14 cellular contexts compared by ENCODE assay signal in the genomic region with DNA sequence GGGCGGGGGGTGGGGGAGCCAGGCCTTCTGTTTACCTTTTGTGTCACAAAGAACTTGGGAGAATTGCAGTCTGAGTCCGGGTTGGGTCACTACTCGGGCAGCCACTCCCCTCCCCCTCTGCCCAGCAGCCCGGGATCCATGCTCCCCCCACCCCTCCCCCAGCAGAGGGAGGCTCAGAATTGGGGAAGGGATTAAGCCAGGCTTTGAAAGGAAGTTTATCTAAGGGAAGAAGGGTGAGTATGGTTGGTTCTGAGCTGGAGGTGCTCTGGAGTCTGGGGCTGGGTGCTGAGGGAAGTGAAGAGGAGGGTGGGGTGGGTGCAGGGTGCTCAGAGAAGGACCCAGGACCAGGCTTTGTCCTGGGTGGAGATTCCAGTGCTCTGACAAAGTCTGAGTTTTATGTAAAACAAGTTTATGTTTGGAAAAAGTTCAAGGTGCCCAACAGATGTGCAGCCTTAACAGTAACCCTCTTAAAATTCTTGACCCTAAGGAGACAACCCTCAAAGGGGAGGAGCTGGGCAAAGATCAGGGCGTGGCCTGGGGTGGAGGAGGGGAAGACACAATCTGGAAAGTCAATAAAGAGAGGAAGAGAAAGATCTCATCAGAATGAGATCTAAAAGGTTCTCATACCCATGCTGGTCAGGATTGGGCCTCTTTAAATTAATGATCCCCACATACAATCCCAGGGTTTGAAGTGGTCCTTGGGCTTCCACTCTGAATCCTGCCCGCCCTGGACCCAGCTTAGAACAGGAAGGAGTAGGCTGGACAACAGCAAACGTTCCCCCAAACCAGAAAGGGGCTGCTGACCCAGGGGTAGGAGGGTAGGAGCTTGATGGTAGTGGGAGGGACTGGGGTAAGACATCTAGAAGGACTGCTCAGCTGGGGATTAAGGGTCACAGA. TPM values are rescaled to one million over a fixed set of nuclear protein-coding genes. Genes with fewer than 3 reads are reported as not detected.
DNase-seq lines count a peak whose midpoint lies in the region; ATAC-seq and TF ChIP-seq lines count a peak whose summit lies in the region.
"Had no signal": no experiment of that assay in that cellular context is flagged by ENCODE, and none has a peak within 500 bp of the region (broad histone marks: within the 10 kb centered on the region; RNA-seq: fewer than 3 reads in every experiment).

No MANE protein-coding gene starts in this region.

- peaks cover 52% of the 10 kb centered on the region for H3K36me3 Mint-ChIP-seq in nephron (ENCODE audit: low read depth)
- no peaks in the 10 kb centered on the region for H3K36me3 Mint-ChIP-seq in activated naive CD4-positive, alpha-beta T cell treated with anti-CD3 and anti-CD28 coated beads, Interleukin-2, amount 50 U/mL, for 72 hours

- peak overlapping the region; percentile 64 to 96 (median 93) for H3K27ac Mint-ChIP-seq in nephron
- no peak overlapping the region for H3K27ac Mint-ChIP-seq in activated naive CD4-positive, alpha-beta T cell treated with anti-CD3 and anti-CD28 coated beads, Interleukin-2, amount 50 U/mL, for 72 hours
- H3K27ac Mint-ChIP-seq: activated naive CD4-positive, alpha-beta T cell treated with anti-CD3 and anti-CD28 coated beads, Interleukin-2, amount 50 U/mL, for 24 hours had no signal

- intact Hi-C loops in gastrocnemius medialis (cut with DNase I; ENCODE audit: low total_unique reads): no loop called here

- in situ Hi-C loops in gastrocnemius medialis (cut with MboI; ENCODE audit: low sequenced_read_pairs in 4 of 4): no loop called here

- no peaks in the 10 kb centered on the region for H3K9me3 Mint-ChIP-seq in nephron
- no peaks in the 10 kb centered on the region for H3K9me3 Mint-ChIP-seq in activated naive CD4-positive, alpha-beta T cell treated with anti-CD3 and anti-CD28 coated beads, Interleukin-2, amount 50 U/mL, for 72 hours
- H3K9me3 Mint-ChIP-seq: activated naive CD4-positive, alpha-beta T cell treated with anti-CD3 and anti-CD28 coated beads, Interleukin-2, amount 50 U/mL, for 24 hours had no signal

- no peak for TF ChIP-seq CTCF in nephron (IDR thresholded peaks at IDR 0.05; ENCODE audit: unreplicated experiment in 3 of 3)
- TF ChIP-seq CTCF in gastrocnemius medialis (IDR thresholded peaks at IDR 0.05 in 4 of 5, conservative IDR thresholded peaks at IDR 0.05 in 1 of 5): no peak

- peaks cover 4% of the 10 kb centered on the region for H3K27me3 Mint-ChIP-seq in nephron (ENCODE audit: low read depth)
- H3K27me3 Mint-ChIP-seq: activated naive CD4-positive, alpha-beta T cell treated with anti-CD3 and anti-CD28 coated beads, Interleukin-2, amount 50 U/mL, for 24 hours had no signal

- no peak overlapping the region for H3K4me3 ChIP-seq in gastrocnemius medialis
- H3K4me3 ChIP-seq: upper lobe of right lung had no signal

- H3K9me3 ChIP-seq in gastrocnemius medialis: no peaks in the 10 kb centered on the region
- H3K9me3 ChIP-seq: upper lobe of right lung had no signal

- peak overlapping the region; percentile 16 for H3K27ac ChIP-seq in caudate nucleus (ENCODE audit: low read depth, low read length)
- H3K27ac ChIP-seq in gastrocnemius medialis: no peak overlapping the region

- no peak for TF ChIP-seq POLR2A in gastrocnemius medialis (IDR thresholded peaks at IDR 0.05)

- no peaks in the 10 kb centered on the region for H3K27me3 ChIP-seq in gastrocnemius medialis
- H3K27me3 ChIP-seq: upper lobe of right lung had no signal

- H3K36me3 ChIP-seq in gastrocnemius medialis: no peaks in the 10 kb centered on the region

- DNase-seq in DMS153 (lab: John Stamatoyannopoulos, UW) (peak; percentile 59), MV-4-11 (lab: John Stamatoyannopoulos, UW) (peak; percentile 45), caudate nucleus (lab: John Stamatoyannopoulos, UW) (peak in 1 of 61 donors; percentile 60), gastrocnemius medialis (no peak)
- DNase-seq in activated naive CD4-positive, alpha-beta T cell treated with anti-CD3 and anti-CD28 coated beads, Interleukin-2, amount 50 U/mL, for 72 hours (ENCODE audit: low spot score in 2 of 2): no peak
- DNase-seq: midbrain; NCI-H1930; stimulated activated CD4-positive, alpha-beta T cell treated with anti-CD3 and anti-CD28 coated beads, Interleukin-15, amount 100 ng/mL, for 24 hours; T-helper 9 cell; upper lobe of right lung had no signal

- peaks cover 78% of the 10 kb centered on the region for H3K4me1 Mint-ChIP-seq in nephron
- H3K4me1 Mint-ChIP-seq: activated naive CD4-positive, alpha-beta T cell treated with anti-CD3 and anti-CD28 coated beads, Interleukin-2, amount 50 U/mL, for 24 hours had no signal

- ATAC-seq in gastrocnemius medialis: no peak
- ATAC-seq in activated naive CD4-positive, alpha-beta T cell treated with anti-CD3 and anti-CD28 coated beads, Interleukin-2, amount 50 U/mL, for 72 hours: no peak
- ATAC-seq in esophagus mucosa: no peak
- ATAC-seq in HG02642 (IDR thresholded peaks at IDR 0.05; ENCODE audit: poor library complexity, unreplicated experiment): no peak

- peak overlapping the region; percentile 21 to 37 (median 37) for H3K4me3 Mint-ChIP-seq in nephron
- H3K4me3 Mint-ChIP-seq: activated naive CD4-positive, alpha-beta T cell treated with anti-CD3 and anti-CD28 coated beads, Interleukin-2, amount 50 U/mL, for 24 hours had no signal

- peaks cover 24 to 27% of the 10 kb centered on the region in 2 donors for H3K4me1 ChIP-seq in gastrocnemius medialis

RNA-seq across cellular contexts. Expression of a gene that starts 32.8 kb away (rescaled TPM):
- total RNA-seq in gastrocnemius medialis (10 to 100 TPM in 1 of 4 donors, 1 to 10 TPM in 3; 3.4 to 11.4 (median 6.5) TPM), esophagus mucosa (12.0 TPM)
- total RNA-seq in activated naive CD4-positive, alpha-beta T cell treated with anti-CD3 and anti-CD28 coated beads, Interleukin-2, amount 50 U/mL, for 72 hours: 10 to 100 TPM in 1 of 2 donors, 1 to 10 TPM in 1; 3.7 to 17.4 TPM

RNA-seq across cellular contexts. Expression of a gene that starts 59.3 kb away (rescaled TPM):
- 1 to 10 TPM in 1 of 4 donors, under 1 TPM in 1, not detected in 2; 0.26 to 1.1 TPM for total RNA-seq in gastrocnemius medialis
- not detected for total RNA-seq in activated naive CD4-positive, alpha-beta T cell treated with anti-CD3 and anti-CD28 coated beads, Interleukin-2, amount 50 U/mL, for 72 hours
- 47.1 TPM for total RNA-seq in esophagus mucosa

Comparison
In these comparisons a context has a peak if more than half of its experiments do, and no peak if none do; other contexts are left out.
1. DNase-seq: peak in DMS153 (single experiment) and MV-4-11 (single experiment); none in gastrocnemius medialis (0 of 2) and activated naive CD4-positive, alpha-beta T cell treated with anti-CD3 and anti-CD28 coated beads, Interleukin-2, amount 50 U/mL, for 72 hours (0 of 2).
2. H3K27ac Mint-ChIP-seq: peak in nephron (3 of 3); none in activated naive CD4-positive, alpha-beta T cell treated with anti-CD3 and anti-CD28 coated beads, Interleukin-2, amount 50 U/mL, for 72 hours (0 of 2).
3. RNA of a gene that starts 59.3 kb away (total RNA-seq): 47.1 TPM in esophagus mucosa (single experiment); 0.26 to 1.1 TPM in gastrocnemius medialis and not detected in activated naive CD4-positive, alpha-beta T cell treated with anti-CD3 and anti-CD28 coated beads, Interleukin-2, amount 50 U/mL, for 72 hours; every median in the first group is over 10 times any median in the second.